In genomic region chr20:5205348-5206210, GRCh38 we compare ENCODE assay signal across 8 cellular contexts.
DNase-seq lines count a peak whose midpoint lies in the region; ATAC-seq and TF ChIP-seq lines count a peak whose summit lies in the region.

No MANE protein-coding gene starts in this region.

- H3K9me3 ChIP-seq in colonic mucosa (no peaks in the 10 kb centered on the region), liver (ENCODE audit: control insufficient read depth in 4 of 4, low read length in 3 of 4) (no peaks in the 10 kb centered on the region)

- H3K4me1 ChIP-seq in colonic mucosa = no peaks in the 10 kb centered on the region
- peaks cover 2 to 16% (median 6%) of the 10 kb centered on the region in 4 donors for H3K4me1 ChIP-seq in liver (ENCODE audit: control insufficient read depth in 4 of 4, insufficient read depth in 4 of 4, low read length in 3 of 4)

- TF ChIP-seq RAD21 in liver (IDR thresholded peaks at IDR 0.05) = peak; percentile 94 to 97

- H3K9ac ChIP-seq in colonic mucosa (ENCODE audit: low read depth in 2 of 2, low read length in 2 of 2) = no peak overlapping the region
- no peak overlapping the region for H3K9ac ChIP-seq in liver (ENCODE audit: low read depth in 1 of 2, low read length in 2 of 2)

- peak; percentile 94 for DNase-seq in Ammon's horn (ENCODE audit: low spot score)
- DNase-seq in NCI-H510A treated with DMSO at 0.1 percent for 48 hours (lab: John Stamatoyannopoulos, UW) = peak; percentile 96
- DNase-seq in activated CD4-positive, alpha-beta T cell treated with anti-CD3 and anti-CD28 coated beads for 4 hours = peak; percentile 46 to 65
- DNase-seq in colonic mucosa = peak; percentile 70
- DNase-seq in stimulated activated CD4-positive, alpha-beta T cell treated with anti-CD3 and anti-CD28 coated beads, TNF-alpha, amount 100 ng/mL, for 24 hours (ENCODE audit: low read depth in 3 of 3) = peak; percentile 45 to 70 (median 45)

- no peak overlapping the region for H3K4me3 ChIP-seq in colonic mucosa
- no peak overlapping the region for H3K4me3 ChIP-seq in liver (ENCODE audit: low read depth in 1 of 3, low read length in 3 of 3)

- TF ChIP-seq CTCF in colonic mucosa (IDR thresholded peaks at IDR 0.05) (peak; percentile 85), liver (IDR thresholded peaks at IDR 0.05; ENCODE audit: low read depth, low read length, missing input control) (peak; percentile 91)

- H3K36me3 ChIP-seq in colonic mucosa (no peaks in the 10 kb centered on the region), liver (ENCODE audit: control insufficient read depth in 4 of 4, insufficient read depth in 3 of 4, low read depth in 1 of 4, low read length in 3 of 4) (no peaks in the 10 kb centered on the region)

- H3K27me3 ChIP-seq in colonic mucosa = no peaks in the 10 kb centered on the region
- no peaks in the 10 kb centered on the region for H3K27me3 ChIP-seq in liver (ENCODE audit: control insufficient read depth in 4 of 4, insufficient read depth in 4 of 4, low read length in 3 of 4)

- intact Hi-C loops in colonic mucosa (cut with DNase I) = no loop called here

- ATAC-seq in GM19023 (IDR thresholded peaks at IDR 0.05; ENCODE audit: unreplicated experiment) (peak; percentile 85), HG03342 (IDR thresholded peaks at IDR 0.05; ENCODE audit: unreplicated experiment) (peak; percentile 99)

- WGBS in liver = 43% methylated on average over 10 of the region's 10 CpGs

- H3K27ac ChIP-seq in colonic mucosa (no peak overlapping the region), liver (ENCODE audit: low read depth in 1 of 2, low read length in 2 of 2) (no peak overlapping the region)

TF ChIP-seq in liver, 16 proteins besides CTCF, POLR2A, EP300 and RAD21:
- TF ChIP-seq YY1 (IDR thresholded peaks at IDR 0.05) (no peak), NR2F2 (IDR thresholded peaks at IDR 0.05) (no peak), EGR1 (IDR thresholded peaks at IDR 0.05; ENCODE audit: low read depth in 2 of 2) (no peak), JUND (IDR thresholded peaks at IDR 0.05) (no peak), TAF1 (conservative IDR thresholded peaks at IDR 0.05) (no peak), ZBTB33 (IDR thresholded peaks at IDR 0.05) (no peak), MAX (IDR thresholded peaks at IDR 0.05) (no peak), HNF4G (IDR thresholded peaks at IDR 0.05) (no peak), FOXA1 (IDR thresholded peaks at IDR 0.05) (no peak), SP1 (IDR thresholded peaks at IDR 0.05) (no peak), RXRA (IDR thresholded peaks at IDR 0.05) (no peak)

Comparison
In these comparisons a context has a peak if more than half of its experiments do, and no peak if none do; other contexts are left out.
1. DNase-seq: peak in every context shown above with its lines; median percentile 96 in NCI-H510A treated with DMSO at 0.1 percent for 48 hours; 94 in Ammon's horn; 70 in colonic mucosa; 56 in activated CD4-positive, alpha-beta T cell treated with anti-CD3 and anti-CD28 coated beads for 4 hours; 45 in stimulated activated CD4-positive, alpha-beta T cell treated with anti-CD3 and anti-CD28 coated beads, TNF-alpha, amount 100 ng/mL, for 24 hours.